10 cellular contexts compared by ENCODE assay signal in the genomic region with DNA sequence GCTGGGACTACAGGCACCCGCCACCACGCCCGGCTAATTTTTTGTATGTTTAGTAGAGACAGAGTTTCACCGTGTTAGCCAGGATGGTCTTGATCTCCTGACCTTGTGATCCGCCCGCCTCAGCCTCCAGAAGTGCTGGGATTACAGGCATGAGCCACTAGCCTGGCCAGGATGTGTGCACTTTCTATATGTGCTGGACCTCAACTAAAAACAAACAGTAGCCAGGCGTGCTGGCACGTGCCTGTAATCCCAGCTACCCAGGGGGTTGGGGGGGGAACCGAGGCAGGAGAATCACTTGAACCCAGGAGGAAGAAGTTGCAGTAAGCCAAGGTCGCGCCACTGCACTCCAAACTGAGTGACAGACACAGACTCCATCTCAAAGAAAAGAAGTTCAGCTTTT. TPM values are rescaled to one million over a fixed set of nuclear protein-coding genes. Genes with fewer than 3 reads are reported as not detected.
DNase-seq lines count a peak whose midpoint lies in the region; ATAC-seq and TF ChIP-seq lines count a peak whose summit lies in the region.
"Not testable (repeated sequence)": the region's sequence is repeated elsewhere in the genome, so short reads cannot be mapped to it uniquely, and the experiment has no call there.
"Had no signal": no experiment of that assay in that cellular context is flagged by ENCODE, and none has a peak within 500 bp of the region (broad histone marks: within the 10 kb centered on the region; RNA-seq: fewer than 3 reads in every experiment).

No MANE protein-coding gene starts in this region.

- H3K4me3 ChIP-seq in adipocyte (ENCODE audit: low read length) (peak overlapping the region; percentile 35), skeletal muscle tissue (ENCODE audit: low read length in 3 of 3) (peak overlapping the region in 2 of 3 donors; percentile 31 to 52), thoracic aorta (peak overlapping the region; percentile 59)

- H3K27me3 Mint-ChIP-seq in IgD-negative memory B cell; dendritic cell treated with granulocyte-macrophage colony-stimulating factor and Interleukin-4, amounts not matched to agents 40 ng/mL and 50 ng/mL, for 4 days; nephron progenitor cell (ENCODE audit: low read depth, poor library complexity): not testable (repeated sequence)

- H3K27me3 ChIP-seq in adipocyte (replicated peaks; ENCODE audit: control insufficient read depth, insufficient read depth, low read length); skeletal muscle tissue (ENCODE audit: control insufficient read depth in 3 of 3, insufficient read depth in 3 of 3, low read length in 3 of 3); thoracic aorta (replicated peaks; ENCODE audit: insufficient read depth): not testable (repeated sequence)

- not testable (repeated sequence) for TF ChIP-seq CTCF in nephron progenitor cell (IDR thresholded peaks at IDR 0.05); thoracic aorta (IDR thresholded peaks at IDR 0.05)

- H3K9me3 ChIP-seq in adipocyte (ENCODE audit: control insufficient read depth, low read length); skeletal muscle tissue (ENCODE audit: control insufficient read depth in 3 of 3, low read length in 3 of 3); thoracic aorta: not testable (repeated sequence)

- H3K36me3 ChIP-seq in adipocyte (ENCODE audit: control insufficient read depth, insufficient read depth, low read length, severe bottlenecking); thoracic aorta: not testable (repeated sequence)
- H3K36me3 ChIP-seq in skeletal muscle tissue (ENCODE audit: control insufficient read depth in 3 of 3, insufficient read depth in 3 of 3, low read length in 3 of 3): peaks cover 0 to 13% (median 4%) of the 10 kb centered on the region in 3 donors

- peak overlapping the region; percentile 64 to 95 (median 73) for H3K27ac Mint-ChIP-seq in IgD-negative memory B cell
- peak overlapping the region; percentile 84 for H3K27ac Mint-ChIP-seq in dendritic cell treated with granulocyte-macrophage colony-stimulating factor and Interleukin-4, amounts not matched to agents 40 ng/mL and 50 ng/mL, for 4 days
- peak overlapping the region; percentile 29 for H3K27ac Mint-ChIP-seq in nephron progenitor cell

- not testable (repeated sequence) for H3K9me3 Mint-ChIP-seq in IgD-negative memory B cell; dendritic cell treated with granulocyte-macrophage colony-stimulating factor and Interleukin-4, amounts not matched to agents 40 ng/mL and 50 ng/mL, for 4 days; nephron progenitor cell

- not testable (repeated sequence) for DNase-seq in adipocyte (ENCODE audit: low read depth); nephron progenitor cell; thoracic aorta (ENCODE audit: low spot score)
- DNase-seq in islet precursor cell: peak; percentile 42

- H3K4me1 Mint-ChIP-seq in IgD-negative memory B cell (peaks cover 12 to 24% (median 21%) of the 10 kb centered on the region in 3 donors), nephron progenitor cell (peaks cover 22% of the 10 kb centered on the region)
- peaks cover 53% of the 10 kb centered on the region for H3K4me1 Mint-ChIP-seq in dendritic cell treated with granulocyte-macrophage colony-stimulating factor and Interleukin-4, amounts not matched to agents 40 ng/mL and 50 ng/mL, for 4 days (ENCODE audit: low read depth)

- peaks cover 34% of the 10 kb centered on the region for H3K4me1 ChIP-seq in adipocyte (ENCODE audit: control insufficient read depth, insufficient read depth, low read length)
- H3K4me1 ChIP-seq in skeletal muscle tissue (ENCODE audit: control insufficient read depth in 3 of 3, insufficient read depth in 3 of 3, low read length in 3 of 3): peaks cover 32 to 43% (median 35%) of the 10 kb centered on the region in 3 donors
- peaks cover 21 to 46% of the 10 kb centered on the region in 2 donors for H3K4me1 ChIP-seq in thoracic aorta (ENCODE audit: control insufficient read depth in 1 of 2, low read depth in 2 of 2)

- H3K9ac ChIP-seq in adipocyte (ENCODE audit: low read length): peak overlapping the region; percentile 73
- peak overlapping the region; percentile 2 to 83 (median 74) for H3K9ac ChIP-seq in skeletal muscle tissue (ENCODE audit: low read depth in 1 of 3, low read length in 3 of 3)

- peak overlapping the region; percentile 74 for H3K27ac ChIP-seq in skeletal muscle tissue (ENCODE audit: low read depth, low read length)
- H3K27ac ChIP-seq in thoracic aorta: peak overlapping the region; percentile 76 to 84

- intact Hi-C loops in dendritic cell treated with granulocyte-macrophage colony-stimulating factor and Interleukin-4, amounts not matched to agents 40 ng/mL and 50 ng/mL, for 4 days (cut with micrococcal nuclease): not testable (repeated sequence)

- ATAC-seq in thoracic aorta (ENCODE audit: insufficient number of reproducible peaks, low FRiP score, low read depth): not testable (repeated sequence)

- peak overlapping the region in 3 of 4 donors; percentile 48 to 91 (median 86) for H3K4me3 Mint-ChIP-seq in IgD-negative memory B cell
- peak overlapping the region; percentile 62 for H3K4me3 Mint-ChIP-seq in dendritic cell treated with granulocyte-macrophage colony-stimulating factor and Interleukin-4, amounts not matched to agents 40 ng/mL and 50 ng/mL, for 4 days
- not testable (repeated sequence) for H3K4me3 Mint-ChIP-seq in nephron progenitor cell

- H3K36me3 Mint-ChIP-seq in IgD-negative memory B cell: not testable (repeated sequence)
- H3K36me3 Mint-ChIP-seq in dendritic cell treated with granulocyte-macrophage colony-stimulating factor and Interleukin-4, amounts not matched to agents 40 ng/mL and 50 ng/mL, for 4 days (ENCODE audit: low read depth): peaks cover 46% of the 10 kb centered on the region
- H3K36me3 Mint-ChIP-seq in nephron progenitor cell (ENCODE audit: low read depth): peaks cover 25% of the 10 kb centered on the region

RNA-seq across cellular contexts. Expression of a gene that starts 9.5 kb away (rescaled TPM):
- polyA plus RNA-seq in IgD-negative memory B cell: 3.4 TPM
- total RNA-seq in skeletal muscle tissue (30.8 TPM), thoracic aorta (10 to 100 TPM; 54.2 to 80.6 TPM)

RNA-seq across cellular contexts. Expression of a gene that starts 26.4 kb away (rescaled TPM):
- not detected for polyA plus RNA-seq in IgD-negative memory B cell
- 0.52 TPM for total RNA-seq in skeletal muscle tissue
- not detected for total RNA-seq in thoracic aorta
- total RNA-seq: CD8-positive, alpha-beta memory T cell; GM23338; T-helper 1 cell treated with Interleukin-12 subunit alpha and Interleukin-12 subunit beta and Interleukin-4 antibody, amounts not matched to agents 30 ng/mL and 1 ng/mL, for 36 hours had no signal
- polyA plus RNA-seq: CD8-positive, alpha-beta memory T cell; GM23338 had no signal

RNA-seq across cellular contexts. Expression of a gene that starts 57.8 kb away (rescaled TPM):
- 17.7 TPM for polyA plus RNA-seq in IgD-negative memory B cell
- 39.7 TPM for total RNA-seq in skeletal muscle tissue
- total RNA-seq in thoracic aorta: 10 to 100 TPM; 42.8 to 52.3 TPM

Comparison
In these comparisons a context has a peak if more than half of its experiments do, and no peak if none do; other contexts are left out.
1. H3K27ac Mint-ChIP-seq: peak in every context shown above with its lines; median percentile 84 in dendritic cell treated with granulocyte-macrophage colony-stimulating factor and Interleukin-4, amounts not matched to agents 40 ng/mL and 50 ng/mL, for 4 days; 73 in IgD-negative memory B cell; 29 in nephron progenitor cell.